Comparison of ENCODE assay signal across 8 cellular contexts in the genomic region with DNA sequence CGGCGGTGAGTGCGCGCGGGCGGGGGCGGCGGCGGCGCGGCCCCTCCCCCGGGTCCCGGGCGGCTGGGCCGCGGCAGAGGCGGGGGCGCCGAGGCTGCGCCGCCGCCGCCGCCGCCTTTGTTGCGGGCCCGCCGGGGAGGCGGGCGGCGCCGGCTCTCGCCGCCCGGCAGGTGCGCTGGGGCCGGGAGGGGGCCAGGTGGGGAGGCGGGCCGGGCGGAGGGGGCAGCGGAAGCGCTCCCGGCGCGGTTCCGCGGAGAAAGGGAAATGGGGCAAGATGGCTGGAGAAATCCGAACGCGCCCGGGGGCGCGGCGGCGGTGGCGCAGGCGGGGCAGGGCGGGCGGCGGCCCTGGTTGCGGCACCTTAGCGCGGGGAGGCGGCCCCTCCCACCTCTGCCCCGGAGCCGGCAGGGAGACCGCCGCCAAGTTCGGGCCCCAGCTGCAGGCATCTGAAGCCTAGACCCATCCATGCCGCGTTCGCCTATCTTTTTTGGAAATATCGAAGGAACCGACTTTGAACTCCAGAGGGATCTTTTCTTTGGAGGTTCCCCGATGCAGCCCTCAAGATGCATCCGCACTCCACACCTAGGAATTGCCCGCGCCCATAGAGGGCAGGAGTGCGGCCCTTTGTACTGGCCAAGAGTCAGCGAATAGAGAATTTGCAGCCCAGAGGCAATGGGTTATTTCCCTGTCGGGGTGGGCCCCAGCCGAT. TPM values are rescaled to one million over a fixed set of nuclear protein-coding genes. Genes with fewer than 3 reads are reported as not detected.
DNase-seq lines count a peak whose midpoint lies in the region; ATAC-seq, FAIRE-seq and TF ChIP-seq lines count a peak whose summit lies in the region.

No MANE protein-coding gene starts in this region.

- TF ChIP-seq RAD21 in H1 (IDR thresholded peaks at IDR 0.05 in 1 of 2, conservative IDR thresholded peaks at IDR 0.05 in 1 of 2; ENCODE audit: low read depth in 2 of 2, low read length in 2 of 2), result peak; percentile 10 to 17; a peak in 2 of 4 replicates

- no peak for FAIRE-seq in H1 (lab: Jason Lieb, UNC)

- peak overlapping the region; percentile 12 for H3K4ac ChIP-seq in H1 (replicated peaks; ENCODE audit: insufficient read length, low read depth, low read length)

- peak overlapping the region; percentile 96 to 99 for H3K4me2 ChIP-seq in H1 (ENCODE audit: insufficient read depth in 1 of 2, low read depth in 2 of 2, low read length in 2 of 2)

- intact Hi-C loops in activated CD8-positive, alpha-beta T cell treated with anti-CD3 and anti-CD28 coated beads for 36 hours (cut with micrococcal nuclease), result loop anchor here (5.0 kb wide), 1 partner anchor 38 kb away; the partner anchor contains the start of gene TADA1

- no peak for TF ChIP-seq CTCF in activated CD8-positive, alpha-beta T cell treated with anti-CD3 and anti-CD28 coated beads for 36 hours (IDR thresholded peaks at IDR 0.05)
- peak; percentile 17 to 33 (median 29); a peak in 3 of 4 replicates for TF ChIP-seq CTCF in H1 (IDR thresholded peaks at IDR 0.05; ENCODE audit: control extremely low read depth in 1 of 3, insufficient read depth in 1 of 3, low read depth in 1 of 3, low read length in 3 of 3)

- H3K9me3 Mint-ChIP-seq in activated CD8-positive, alpha-beta T cell treated with anti-CD3 and anti-CD28 coated beads for 36 hours, result no peaks in the 10 kb centered on the region

- H4K8ac ChIP-seq in H1 (ENCODE audit: extremely low read depth, insufficient read depth, low read length), result peak overlapping the region; percentile 94; the same call in 1 of the 2 replicates

- POLR2A ChIA-PET in activated CD8-positive, alpha-beta T cell treated with anti-CD3 and anti-CD28 coated beads for 36 hours (lab: Charles Lee), result interaction anchor here (0.6 to 3.1 kb wide), 10 partner anchors 9 to 351 kb away, joined by 3 to 19 read pairs (median 5); partner anchors contain the start of genes ILDR2 and TADA1
- POLR2A ChIA-PET in H1 (lab: Charles Lee; ENCODE audit: partially characterized antibody), result interaction anchor here (0.9 to 11.9 kb wide), 10 partner anchors 9 to 703 kb away, joined by 3 to 147 read pairs (median 4); partner anchors contain the start of genes POU2F1 and TADA1

- H3K4me3 ChIP-seq in ACC112 (ENCODE audit: low read depth, low read length) (peak overlapping the region; percentile 84), H1 (ENCODE audit: extremely low read depth in 1 of 4, insufficient read depth in 2 of 4, low read depth in 3 of 4, low read length in 4 of 4) (peak overlapping the region; percentile 71 to 90 (median 78)), mononuclear cell (ENCODE audit: low read length) (peak overlapping the region; percentile 54)

- H3K4me1 ChIP-seq in ACC112 (ENCODE audit: control insufficient read depth, insufficient read depth, low read length, unreplicated experiment) (peaks cover 38% of the 10 kb centered on the region), H1 (replicated peaks in 1 of 4; ENCODE audit: control insufficient read depth in 3 of 4, insufficient read depth in 4 of 4, low read length in 3 of 4) (peaks cover 0 to 14% (median 3%) of the 10 kb centered on the region in 4 experiments; a peak in 5 of 7 replicates), mononuclear cell (ENCODE audit: insufficient read depth, low read length) (peaks cover 36% of the 10 kb centered on the region)

- peak overlapping the region; percentile 81 to 94 (median 90) for H3K9ac ChIP-seq in H1 (replicated peaks in 1 of 4; ENCODE audit: extremely low read depth in 1 of 4, low read depth in 3 of 4, low read length in 3 of 4)

- H3K79me1 ChIP-seq in H1 (ENCODE audit: low read depth, low read length), result peaks cover 8% of the 10 kb centered on the region

- ATAC-seq in GM18505 (IDR thresholded peaks at IDR 0.05; ENCODE audit: unreplicated experiment) (peak; percentile 44), HG03025 (IDR thresholded peaks at IDR 0.05; ENCODE audit: low FRiP score, unreplicated experiment) (peak; percentile 32)
- ATAC-seq in activated CD8-positive, alpha-beta T cell treated with anti-CD3 and anti-CD28 coated beads for 36 hours, result peak; percentile 22

- H2BK20ac ChIP-seq in H1 (ENCODE audit: low read length), result no peak overlapping the region

- peak overlapping the region; percentile 83 for H3K27ac Mint-ChIP-seq in activated CD8-positive, alpha-beta T cell treated with anti-CD3 and anti-CD28 coated beads for 36 hours

- peak overlapping the region; percentile 44 for H4K5ac ChIP-seq in H1 (ENCODE audit: insufficient read length, low read depth, low read length)

- no peak overlapping the region for H2BK120ac ChIP-seq in H1 (replicated peaks; ENCODE audit: low read depth, low read length)

- H3K27me3 ChIP-seq in ACC112 (ENCODE audit: insufficient read depth, low read length) (peaks cover under 1% of the 10 kb centered on the region; the same call in 1 of the 2 replicates), H1 (replicated peaks in 1 of 4; ENCODE audit: control insufficient read depth in 3 of 4, extremely low read depth in 1 of 4, insufficient read depth in 3 of 4, low read length in 3 of 4) (no peaks in the 10 kb centered on the region), mononuclear cell (ENCODE audit: insufficient read depth, low read length) (no peaks in the 10 kb centered on the region)

- no peak overlapping the region for H2BK15ac ChIP-seq in H1 (ENCODE audit: low read length)

- H3K36me3 ChIP-seq in ACC112 (ENCODE audit: insufficient read depth, low read length) (peaks cover 20% of the 10 kb centered on the region), H1 (ENCODE audit: control insufficient read depth in 2 of 4, insufficient read depth in 4 of 4, low read length in 3 of 4) (peaks cover 34 to 41% (median 40%) of the 10 kb centered on the region in 4 experiments)

- H2BK12ac ChIP-seq in H1 (ENCODE audit: low read depth, low read length), result no peak overlapping the region

- H3K36me3 Mint-ChIP-seq in activated CD8-positive, alpha-beta T cell treated with anti-CD3 and anti-CD28 coated beads for 36 hours (ENCODE audit: low read depth), result peaks cover 24% of the 10 kb centered on the region

- no peak for TF ChIP-seq EP300 in H1 (IDR thresholded peaks at IDR 0.05; ENCODE audit: borderline replicate concordance in 1 of 2, low read depth in 2 of 2, low read length in 2 of 2)

- H3K9me3 ChIP-seq in H1 (ENCODE audit: insufficient read depth in 2 of 2, low read depth in 1 of 2, low read length in 1 of 2) (no peaks in the 10 kb centered on the region), mononuclear cell (ENCODE audit: low read depth, low read length) (no peaks in the 10 kb centered on the region)

- H3K4me3 Mint-ChIP-seq in activated CD8-positive, alpha-beta T cell treated with anti-CD3 and anti-CD28 coated beads for 36 hours, result peak overlapping the region; percentile 84

- H3K27ac ChIP-seq in ACC112 (ENCODE audit: low read depth, low read length) (peak overlapping the region; percentile 62; the same call in 1 of the 2 replicates), H1 (ENCODE audit: low read depth, low read length) (peak overlapping the region; percentile 88)

- H3K27me3 Mint-ChIP-seq in activated CD8-positive, alpha-beta T cell treated with anti-CD3 and anti-CD28 coated beads for 36 hours, result no peaks in the 10 kb centered on the region

- H3K79me2 ChIP-seq in ACC112 (ENCODE audit: control insufficient read depth, insufficient read depth, low read length, unreplicated experiment) (peaks cover 36% of the 10 kb centered on the region), H1 (ENCODE audit: control insufficient read depth in 1 of 2, insufficient read depth in 2 of 2, low read length in 2 of 2) (peaks cover 0 to 44% of the 10 kb centered on the region in 2 experiments; a peak in 3 of 4 replicates)

- no peak overlapping the region for H2AK5ac ChIP-seq in H1 (ENCODE audit: low read depth, low read length)

- peak overlapping the region; percentile 32; the same call in 1 of the 2 replicates for H2BK5ac ChIP-seq in H1 (ENCODE audit: low read depth, low read length)

- H4K91ac ChIP-seq in H1 (replicated peaks; ENCODE audit: insufficient read length, low read length), result peak overlapping the region; percentile 1

- DNase-seq in NCI-H446 (lab: John Stamatoyannopoulos, UW) (peak; percentile 6 to 56), H1 (ENCODE audit: low read depth in 1 of 2, low spot score in 2 of 2) (peak in 1 of 2 experiments; percentile 74)
- DNase-seq in activated CD8-positive, alpha-beta T cell treated with anti-CD3 and anti-CD28 coated beads for 36 hours, result peak; percentile 56
- peak; percentile 13 to 26 for DNase-seq in stimulated activated CD8-positive, alpha-beta memory T cell treated with anti-CD3 and anti-CD28 coated beads, Interleukin-2, amount 100 ng/mL, for 1 hour (ENCODE audit: low read depth in 2 of 2)

- H3K56ac ChIP-seq in H1 (replicated peaks; ENCODE audit: insufficient read length, low read depth, low read length), result peak overlapping the region; percentile 42

- 3% methylated on average over 30 of the region's 82 CpGs; no CpG with 5 or more reads in 1 of the 2 experiments for WGBS in H1 (ENCODE audit: extremely low coverage in 1 of 2, insufficient coverage in 1 of 2, insufficient read length in 1 of 2, insufficient replicate concordance in 2 of 2, low coverage in 1 of 2, low lambda C conversion rate in 2 of 2, missing lambda C conversion rate in 1 of 2), 2 experiments

- H2AFZ ChIP-seq in ACC112 (ENCODE audit: low read length, unreplicated experiment) (peak overlapping the region; percentile 64), H1 (ENCODE audit: low read length) (no peak overlapping the region)

- TF ChIP-seq POLR2A in GM18505 (IDR thresholded peaks at IDR 0.05; ENCODE audit: borderline replicate concordance, extremely low read depth, insufficient read depth, insufficient read length), result no peak
- TF ChIP-seq POLR2A in H1 (IDR thresholded peaks at IDR 0.05; ENCODE audit: control extremely low read depth in 1 of 2, low read depth in 2 of 2, low read length in 2 of 2), result peak; percentile 12 to 75

- H3K4me1 Mint-ChIP-seq in activated CD8-positive, alpha-beta T cell treated with anti-CD3 and anti-CD28 coated beads for 36 hours (ENCODE audit: low read depth), result peaks cover 49% of the 10 kb centered on the region

- peak overlapping the region; percentile 68; the same call in 1 of the 2 replicates for H3K18ac ChIP-seq in H1 (ENCODE audit: extremely low read depth, low read length)

- no peak overlapping the region for H3K23ac ChIP-seq in H1 (ENCODE audit: insufficient read length)

- CTCF ChIA-PET in activated CD8-positive, alpha-beta T cell treated with anti-CD3 and anti-CD28 coated beads for 36 hours (lab: Charles Lee), result interaction anchor here (1.0 to 2.2 kb wide), 4 partner anchors 36 to 381 kb away, joined by 3 to 8 read pairs (median 5); partner anchors contain the start of genes POU2F1 and TADA1
- CTCF ChIA-PET in H1 (lab: Charles Lee; ENCODE audit: partially characterized antibody), result interaction anchor here (0.8 to 1.5 kb wide), 4 partner anchors 17 to 221 kb away, joined by 3 to 8 read pairs (median 3); no protein-coding TSS in a partner anchor

- no peak overlapping the region for H3K14ac ChIP-seq in H1 (ENCODE audit: insufficient read length)

- H4K20me1 ChIP-seq in H1 (replicated peaks in 1 of 2; ENCODE audit: control insufficient read depth in 1 of 2, insufficient read depth in 2 of 2, low read length in 2 of 2), result peaks cover 1 to 6% of the 10 kb centered on the region in 2 experiments

- H3K23me2 ChIP-seq in H1 (ENCODE audit: low read depth, low read length), result peaks cover 8% of the 10 kb centered on the region

RNA-seq across cellular contexts. Expression of gene POGK, which starts 0.5 kb away (rescaled TPM):
- 10 to 100 TPM; 33.6 to 34.4 TPM for total RNA-seq in activated CD8-positive, alpha-beta T cell treated with anti-CD3 and anti-CD28 coated beads for 36 hours
- total RNA-seq in H1 (2021; fragmentation: NEBNext Ultra II Directional; extraction: Animal tissue kit (Norgen Biotek cat#: 25700)), result 37.3 and 40.3 TPM in 2 replicates
- 12.7 and 16.9 TPM in 2 replicates for polyA plus RNA-seq in H1 (2011; rRNA removed)
- 16.8 TPM for polyA plus RNA-seq in H1 (2011; cell fraction: cytosol; rRNA removed)
- polyA plus RNA-seq in H1 (2011; cell fraction: nucleus; rRNA removed), result 18.0 TPM
- polyA plus RNA-seq in H1 (2012, experiment 1 of 2), result 20.1 to 22.4 TPM (median 22.0 TPM) in 4 replicates
- polyA plus RNA-seq in H1 (2012, experiment 2 of 2), result 6.5 TPM
- polyA plus RNA-seq in H1 (2013, experiment 1 of 2), result 20.5 TPM
- polyA plus RNA-seq in H1 (2013, experiment 2 of 2), result 19.6 TPM
- 25.5 and 26.4 TPM in 2 replicates for polyA minus RNA-seq in H1 (2011; rRNA and poly(A)+ RNA removed)
- polyA minus RNA-seq in H1 (2011; cell fraction: cytosol; rRNA and poly(A)+ RNA removed), result 20.6 TPM
- 34.5 TPM for polyA minus RNA-seq in H1 (2011; cell fraction: nucleus; rRNA and poly(A)+ RNA removed)
- 23.6 TPM for total RNA-seq in mononuclear cell

RNA-seq across cellular contexts. Expression of gene TADA1, which starts 36.3 kb away (rescaled TPM):
- 10 to 100 TPM; 14.3 to 15.7 TPM for total RNA-seq in activated CD8-positive, alpha-beta T cell treated with anti-CD3 and anti-CD28 coated beads for 36 hours
- total RNA-seq in H1 (2021; fragmentation: NEBNext Ultra II Directional; extraction: Animal tissue kit (Norgen Biotek cat#: 25700)), result 21.1 and 24.5 TPM in 2 replicates
- polyA plus RNA-seq in H1 (2011; rRNA removed), result 18.4 and 23.6 TPM in 2 replicates
- 28.9 TPM for polyA plus RNA-seq in H1 (2011; cell fraction: cytosol; rRNA removed)
- 12.7 TPM for polyA plus RNA-seq in H1 (2011; cell fraction: nucleus; rRNA removed)
- polyA plus RNA-seq in H1 (2012, experiment 1 of 2), result 14.6 to 18.9 TPM (median 17.2 TPM) in 4 replicates
- polyA plus RNA-seq in H1 (2012, experiment 2 of 2), result 4.8 TPM
- 11.3 TPM for polyA plus RNA-seq in H1 (2013, experiment 1 of 2)
- 11.0 TPM for polyA plus RNA-seq in H1 (2013, experiment 2 of 2)
- polyA minus RNA-seq in H1 (2011; rRNA and poly(A)+ RNA removed), result 26.9 and 33.2 TPM in 2 replicates
- polyA minus RNA-seq in H1 (2011; cell fraction: cytosol; rRNA and poly(A)+ RNA removed), result 15.9 TPM
- polyA minus RNA-seq in H1 (2011; cell fraction: nucleus; rRNA and poly(A)+ RNA removed), result 13.5 TPM
- total RNA-seq in mononuclear cell, result 27.5 TPM
